In genomic region chr7:24974026-24974832, GRCh38 we compare ENCODE assay signal across 1 cellular context.
TF ChIP-seq lines count a peak whose summit lies in the region.

No MANE protein-coding gene starts in this region.

TF ChIP-seq in WTC11, 78 proteins besides CTCF, POLR2A, EP300 and RAD21 (continued from another document):
- TF ChIP-seq ZNF281 (CRISPR knock-in tag; IDR thresholded peaks at IDR 0.05), result no peak
- no peak for TF ChIP-seq RELA (CRISPR knock-in tag; IDR thresholded peaks at IDR 0.05; ENCODE audit: borderline replicate concordance)
- no peak for TF ChIP-seq KAT7 (CRISPR knock-in tag; IDR thresholded peaks at IDR 0.05; ENCODE audit: borderline replicate concordance)
- TF ChIP-seq TEAD1 (CRISPR knock-in tag; IDR thresholded peaks at IDR 0.05), result no peak
- TF ChIP-seq ZNF232 (CRISPR knock-in tag; IDR thresholded peaks at IDR 0.05), result no peak
- TF ChIP-seq ZBTB43 (CRISPR knock-in tag; IDR thresholded peaks at IDR 0.05), result no peak
- no peak for TF ChIP-seq ERG (CRISPR knock-in tag; IDR thresholded peaks at IDR 0.05)
- TF ChIP-seq ATF6 (CRISPR knock-in tag; IDR thresholded peaks at IDR 0.05), result no peak
- TF ChIP-seq STAT6 (CRISPR knock-in tag; conservative IDR thresholded peaks at IDR 0.05; ENCODE audit: low read depth), result no peak
- TF ChIP-seq IRF2 (CRISPR knock-in tag; IDR thresholded peaks at IDR 0.05; ENCODE audit: borderline replicate concordance, low read depth), result no peak
- TF ChIP-seq TP53 (CRISPR knock-in tag; IDR thresholded peaks at IDR 0.05), result no peak
- no peak for TF ChIP-seq JUN (CRISPR knock-in tag; IDR thresholded peaks at IDR 0.05)
- TF ChIP-seq ZNF121 (CRISPR knock-in tag; IDR thresholded peaks at IDR 0.05), result no peak
